8 cellular contexts compared by ENCODE assay signal in genomic region chr13:60398438-60398891, GRCh38. TPM values are rescaled to one million over a fixed set of nuclear protein-coding genes. Genes with fewer than 3 reads are reported as not detected.
A peak's percentile ranks its signal among the peaks of the same experiment; 100 is the strongest.
DNase-seq lines count a peak whose midpoint lies in the region; ATAC-seq and TF ChIP-seq lines count a peak whose summit lies in the region.
"Had no signal": no experiment of that assay in that cellular context is flagged by ENCODE, and none has a peak within 500 bp of the region (broad histone marks: within the 10 kb centered on the region; RNA-seq: fewer than 3 reads in every experiment).

No MANE protein-coding gene starts in this region.

- H3K4me3 Mint-ChIP-seq in activated CD8-positive, alpha-beta T cell treated with anti-CD3 and anti-CD28 coated beads, Interleukin-2, amount 10 ng/mL, durations not matched to agents 7 days and 5 days: peak overlapping the region; percentile 83

- 13 to 27% (median 25%) methylated on average over 6 of the region's 6 CpGs for WGBS in stomach, 5 donors

- no peak for TF ChIP-seq POLR2A in stomach (IDR thresholded peaks at IDR 0.05)

- peak overlapping the region; percentile 95 for H3K27ac Mint-ChIP-seq in activated CD8-positive, alpha-beta T cell treated with anti-CD3 and anti-CD28 coated beads, Interleukin-2, amount 10 ng/mL, durations not matched to agents 7 days and 5 days

- H3K36me3 Mint-ChIP-seq in activated CD8-positive, alpha-beta T cell treated with anti-CD3 and anti-CD28 coated beads, Interleukin-2, amount 10 ng/mL, durations not matched to agents 7 days and 5 days (ENCODE audit: low read depth): no peaks in the 10 kb centered on the region

- no peak for DNase-seq in activated CD8-positive, alpha-beta T cell treated with anti-CD3 and anti-CD28 coated beads, Interleukin-2, amount 10 ng/mL, durations not matched to agents 7 days and 5 days
- DNase-seq in stomach: no peak
- DNase-seq in stimulated activated CD4-positive, alpha-beta T cell treated with anti-CD3 and anti-CD28 coated beads, Interleukin-12 subunit alpha, Interleukin-12 subunit beta, amount 100 ng/mL, for 4 hours: no peak
- no peak for DNase-seq in NCI-H774 (lab: John Stamatoyannopoulos, UW)
- DNase-seq in central memory CD4-positive, alpha-beta T cell: no peak

- H3K27me3 Mint-ChIP-seq in activated CD8-positive, alpha-beta T cell treated with anti-CD3 and anti-CD28 coated beads, Interleukin-2, amount 10 ng/mL, durations not matched to agents 7 days and 5 days (ENCODE audit: low read depth): peaks cover 4% of the 10 kb centered on the region

- ATAC-seq in activated CD8-positive, alpha-beta T cell treated with anti-CD3 and anti-CD28 coated beads, Interleukin-2, amount 10 ng/mL, durations not matched to agents 7 days and 5 days: no peak

- H3K36me3 ChIP-seq in HUES48 (ENCODE audit: control insufficient read depth, insufficient read depth, low read length) (no peaks in the 10 kb centered on the region), stomach (no peaks in the 10 kb centered on the region)
- H3K36me3 ChIP-seq: neutrophil had no signal

- peak overlapping the region; percentile 96 for H3K4me3 ChIP-seq in HUES48 (ENCODE audit: low read depth, low read length)
- peak overlapping the region; percentile 86 for H3K4me3 ChIP-seq in iPS-18c (ENCODE audit: insufficient read depth, low read depth, low read length)
- H3K4me3 ChIP-seq in stomach: peak overlapping the region; percentile 68 to 80 (median 78)

- no peaks in the 10 kb centered on the region for H3K9me3 ChIP-seq in HUES48 (ENCODE audit: control insufficient read depth, insufficient read depth, low read length)
- no peaks in the 10 kb centered on the region for H3K9me3 ChIP-seq in iPS-18c (ENCODE audit: control insufficient read depth, insufficient read depth, low read length)
- no peaks in the 10 kb centered on the region for H3K9me3 ChIP-seq in stomach
- H3K9me3 ChIP-seq: neutrophil had no signal

- no peak for TF ChIP-seq CTCF in stomach (IDR thresholded peaks at IDR 0.05)

- H3K9ac ChIP-seq in HUES48 (ENCODE audit: low read depth, low read length): peak overlapping the region; percentile 79; the same call in 1 of the 2 replicates

- peaks cover 36% of the 10 kb centered on the region for H3K4me1 Mint-ChIP-seq in activated CD8-positive, alpha-beta T cell treated with anti-CD3 and anti-CD28 coated beads, Interleukin-2, amount 10 ng/mL, durations not matched to agents 7 days and 5 days (ENCODE audit: low read depth)

- H3K27me3 ChIP-seq in HUES48 (ENCODE audit: control insufficient read depth, insufficient read depth, low read length) (no peaks in the 10 kb centered on the region), stomach (no peaks in the 10 kb centered on the region)
- H3K27me3 ChIP-seq: neutrophil had no signal

- no peaks in the 10 kb centered on the region for H3K9me3 Mint-ChIP-seq in activated CD8-positive, alpha-beta T cell treated with anti-CD3 and anti-CD28 coated beads, Interleukin-2, amount 10 ng/mL, durations not matched to agents 7 days and 5 days (ENCODE audit: insufficient read depth)

- intact Hi-C loops in stomach (cut with DNase I; ENCODE audit: low total_unique reads): no loop called here

- CTCF ChIA-PET in activated CD8-positive, alpha-beta T cell treated with anti-CD3 and anti-CD28 coated beads, Interleukin-2, amount 10 ng/mL, durations not matched to agents 7 days and 5 days (lab: Charles Lee): interaction anchor here (1.2 to 1.5 kb wide), 4 partner anchors 12 to 55 kb away, joined by 3 to 6 read pairs (median 3); no protein-coding TSS in a partner anchor

- POLR2A ChIA-PET in activated CD8-positive, alpha-beta T cell treated with anti-CD3 and anti-CD28 coated beads, Interleukin-2, amount 10 ng/mL, durations not matched to agents 7 days and 5 days (lab: Charles Lee): interaction anchor here (1.0 kb wide), 1 partner anchor 13 kb away, joined by 5 read pairs; no protein-coding TSS in a partner anchor

- H3K27ac ChIP-seq in HUES48 (ENCODE audit: low read depth, low read length): no peak overlapping the region
- H3K27ac ChIP-seq in stomach: peak overlapping the region; percentile 97 to 99 (median 98)

- no peak for TF ChIP-seq EP300 in stomach (IDR thresholded peaks at IDR 0.05)

- H3K4me1 ChIP-seq in HUES48 (ENCODE audit: control insufficient read depth, insufficient read depth, low read length) (peaks cover 23% of the 10 kb centered on the region), stomach (peaks cover 15 to 52% (median 33%) of the 10 kb centered on the region in 4 donors)

RNA-seq across cellular contexts. Expression of gene TDRD3, which starts 1.4 kb away (rescaled TPM):
- 10 to 100 TPM; 21.7 to 22.2 TPM for total RNA-seq in activated CD8-positive, alpha-beta T cell treated with anti-CD3 and anti-CD28 coated beads, Interleukin-2, amount 10 ng/mL, durations not matched to agents 7 days and 5 days
- total RNA-seq in stomach: 10 to 100 TPM; 12.5 to 67.1 (median 62.2) TPM
- polyA plus RNA-seq in stomach: 10 to 100 TPM in 2 of 3 donors, 1 to 10 TPM in 1; 9.7 to 19.1 (median 13.8) TPM
